Comparison of ENCODE assay signal across 13 cellular contexts in the genomic region with DNA sequence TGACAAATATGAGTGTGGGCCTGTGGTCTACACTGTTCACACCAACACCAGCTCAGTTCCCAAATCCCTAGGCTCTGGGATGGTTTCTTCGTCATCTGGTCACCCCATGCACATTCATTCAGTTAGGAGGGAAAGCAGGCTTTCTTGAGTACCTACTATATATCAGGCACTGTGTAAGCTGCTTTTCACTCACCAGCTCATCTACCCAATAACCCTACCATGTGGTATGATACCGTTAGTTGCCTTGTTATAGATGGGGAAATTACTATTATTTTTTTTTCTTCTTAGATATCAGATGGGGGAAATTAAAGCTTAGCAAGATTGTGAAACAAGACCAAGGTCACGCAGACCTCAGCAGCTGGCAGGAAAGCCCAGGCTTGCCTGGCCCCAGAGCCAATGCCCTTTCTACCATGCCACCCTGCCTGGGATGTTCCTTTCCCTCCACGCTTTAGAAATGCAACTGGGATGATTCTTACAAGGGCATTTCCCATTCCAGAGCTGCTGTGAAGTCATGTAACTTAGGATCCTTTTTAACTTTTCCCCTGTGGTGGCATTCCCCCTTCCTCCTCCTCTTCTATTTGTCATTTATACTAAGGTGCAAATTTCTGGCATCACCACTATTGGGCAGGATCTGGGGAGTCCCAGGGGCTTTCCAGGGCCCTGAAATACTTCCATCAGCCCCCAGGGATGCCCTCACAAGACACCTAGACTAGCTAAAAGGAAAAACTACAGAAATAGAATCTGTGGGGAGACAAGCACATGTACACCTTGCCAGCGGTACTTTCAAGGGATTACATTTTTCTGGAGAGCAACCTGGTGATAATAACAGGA.
DNase-seq lines count a peak whose midpoint lies in the region; ATAC-seq and TF ChIP-seq lines count a peak whose summit lies in the region.
"Had no signal": no experiment of that assay in that cellular context is flagged by ENCODE, and none has a peak within 500 bp of the region (broad histone marks: within the 10 kb centered on the region; RNA-seq: fewer than 3 reads in every experiment).

No MANE protein-coding gene starts in this region.

- TF ChIP-seq POLR2A in gastrocnemius medialis (IDR thresholded peaks at IDR 0.05), result no peak

- no peaks in the 10 kb centered on the region for H3K36me3 ChIP-seq in HUES48 (ENCODE audit: control insufficient read depth, insufficient read depth, low read length)
- no peaks in the 10 kb centered on the region for H3K36me3 ChIP-seq in gastrocnemius medialis
- H3K36me3 ChIP-seq in A673 (ENCODE audit: insufficient read depth, low read length, poor library complexity, severe bottlenecking), result no peaks in the 10 kb centered on the region
- H3K36me3 ChIP-seq: colonic mucosa, HAP-1 had no signal

- peak; percentile 8 for ATAC-seq in activated CD4-positive, alpha-beta T cell treated with anti-CD3 and anti-CD28 coated beads for 36 hours
- ATAC-seq in central memory CD8-positive, alpha-beta T cell (replicated peaks; ENCODE audit: extremely low read depth, poor library complexity, severe bottlenecking), result no peak
- ATAC-seq in gastrocnemius medialis, result peak in 1 of 2 donors; percentile 4
- no peak for ATAC-seq in GM21723 (IDR thresholded peaks at IDR 0.05; ENCODE audit: unreplicated experiment)
- ATAC-seq in HG02763 (IDR thresholded peaks at IDR 0.05; ENCODE audit: unreplicated experiment), result no peak
- ATAC-seq: A549, sciatic nerve had no signal

- H3K36me3 Mint-ChIP-seq in activated CD4-positive, alpha-beta T cell treated with anti-CD3 and anti-CD28 coated beads for 36 hours (ENCODE audit: low read depth), result peaks cover 16% of the 10 kb centered on the region
- H3K36me3 Mint-ChIP-seq in central memory CD8-positive, alpha-beta T cell (ENCODE audit: insufficient read depth), result peaks cover 19% of the 10 kb centered on the region

- no peaks in the 10 kb centered on the region for H3K9me3 Mint-ChIP-seq in activated CD4-positive, alpha-beta T cell treated with anti-CD3 and anti-CD28 coated beads for 36 hours (ENCODE audit: low read depth)
- no peaks in the 10 kb centered on the region for H3K9me3 Mint-ChIP-seq in central memory CD8-positive, alpha-beta T cell

- CTCF ChIA-PET in activated CD4-positive, alpha-beta T cell treated with anti-CD3 and anti-CD28 coated beads for 36 hours (lab: Charles Lee), result interaction anchor here (0.8 to 4.0 kb wide), 8 partner anchors 12 to 368 kb away, joined by 3 to 20 read pairs (median 4); no protein-coding TSS in a partner anchor
- CTCF ChIA-PET in A673 (lab: Charles Lee), result no interaction called here

- peaks cover 70% of the 10 kb centered on the region for H3K4me1 Mint-ChIP-seq in activated CD4-positive, alpha-beta T cell treated with anti-CD3 and anti-CD28 coated beads for 36 hours
- peaks cover 57% of the 10 kb centered on the region for H3K4me1 Mint-ChIP-seq in central memory CD8-positive, alpha-beta T cell

- BruUV-seq in A673 (replicated peaks; lab: Mats Ljungman, UMichigan), result no TSS peak

- H3K4me3 ChIP-seq in HUES48 (ENCODE audit: low read depth, low read length) (no peak overlapping the region), gastrocnemius medialis (no peak overlapping the region), A673 (ENCODE audit: low read depth, low read length, poor library complexity, severe bottlenecking) (no peak overlapping the region)
- H3K4me3 ChIP-seq: A549, colonic mucosa, HAP-1 had no signal

- H3K27ac Mint-ChIP-seq in activated CD4-positive, alpha-beta T cell treated with anti-CD3 and anti-CD28 coated beads for 36 hours, result peak overlapping the region; percentile 78
- H3K27ac Mint-ChIP-seq in central memory CD8-positive, alpha-beta T cell (ENCODE audit: low read depth), result peak overlapping the region; percentile 92

- no peaks in the 10 kb centered on the region for H3K27me3 ChIP-seq in HUES48 (ENCODE audit: control insufficient read depth, insufficient read depth, low read length)
- no peaks in the 10 kb centered on the region for H3K27me3 ChIP-seq in gastrocnemius medialis
- H3K27me3 ChIP-seq in A673 (replicated peaks; ENCODE audit: insufficient read depth, low read depth, low read length, poor library complexity), result no peaks in the 10 kb centered on the region
- H3K27me3 ChIP-seq: colonic mucosa had no signal

- intact Hi-C loops in activated CD4-positive, alpha-beta T cell treated with anti-CD3 and anti-CD28 coated beads for 36 hours (cut with DNase I, micrococcal nuclease), result loop anchor here (2.0 to 5.0 kb wide), 7 partner anchors 133 to 732 kb away; partner anchors contain the start of genes ATXN7L1 (in 1 of the 2), KMT2E (in 1 of the 2) and SYPL1 (in 1 of the 2)
- intact Hi-C loops in gastrocnemius medialis (cut with DNase I; ENCODE audit: low total_unique reads) (loop anchor here (5.0 to 10.0 kb wide), 4 partner anchors 103 to 608 kb away; partner anchors contain the start of genes ATXN7L1, NAMPT and PUS7), A673 (cut with micrococcal nuclease; ENCODE audit: unreplicated experiment) (no loop called here)

- in situ Hi-C loops in gastrocnemius medialis (cut with MboI; ENCODE audit: low sequenced_read_pairs in 4 of 4), result loop anchor here in 1 of 4 donors (25.0 kb wide), 2 partner anchors 363 to 488 kb away; no protein-coding TSS in a partner anchor

- no peak overlapping the region for H3K9ac ChIP-seq in HUES48 (ENCODE audit: low read depth, low read length)

- DNase-seq in activated CD4-positive, alpha-beta T cell treated with anti-CD3 and anti-CD28 coated beads for 36 hours, result peak; percentile 56
- no peak for DNase-seq in activated CD4-positive, alpha-beta T cell treated with anti-CD3 and anti-CD28 coated beads, Interleukin-2, amount 50 U/mL, for 1 hour
- DNase-seq in central memory CD8-positive, alpha-beta T cell (ENCODE audit: low spot score in 2 of 2), result no peak
- DNase-seq in gastrocnemius medialis (peak in 1 of 2 donors; percentile 30), A673 (ENCODE audit: low spot score) (no peak)
- DNase-seq: NCI-H82 had no signal

- H3K27ac ChIP-seq in HUES48 (ENCODE audit: low read depth, low read length) (peak overlapping the region; percentile 26), gastrocnemius medialis (peak overlapping the region; percentile 70 to 80 (median 77)), A673 (ENCODE audit: low read depth, low read length, poor library complexity, severe bottlenecking) (no peak overlapping the region)
- H3K27ac ChIP-seq: A549, colonic mucosa had no signal

- no peak overlapping the region for H3K4me3 Mint-ChIP-seq in activated CD4-positive, alpha-beta T cell treated with anti-CD3 and anti-CD28 coated beads for 36 hours
- no peak overlapping the region for H3K4me3 Mint-ChIP-seq in central memory CD8-positive, alpha-beta T cell

- TF ChIP-seq CTCF in gastrocnemius medialis (IDR thresholded peaks at IDR 0.05 in 4 of 5, conservative IDR thresholded peaks at IDR 0.05 in 1 of 5), result no peak
- no peak for TF ChIP-seq CTCF in A673 (conservative IDR thresholded peaks at IDR 0.05; ENCODE audit: low read depth, low read length)

- H3K4me1 ChIP-seq in HUES48 (ENCODE audit: control insufficient read depth, insufficient read depth, low read length), result peaks cover 21% of the 10 kb centered on the region
- peaks cover 45 to 56% of the 10 kb centered on the region in 2 donors for H3K4me1 ChIP-seq in gastrocnemius medialis
- H3K4me1 ChIP-seq in A673 (ENCODE audit: insufficient read depth, low read length, poor library complexity, severe bottlenecking), result peaks cover 51% of the 10 kb centered on the region
- H3K4me1 ChIP-seq: HAP-1 had no signal

- POLR2A ChIA-PET in activated CD4-positive, alpha-beta T cell treated with anti-CD3 and anti-CD28 coated beads for 36 hours (lab: Charles Lee), result interaction anchor here (0.6 kb wide), 1 partner anchor 611 kb away, joined by 3 read pairs; no protein-coding TSS in a partner anchor
- POLR2A ChIA-PET in A673 (lab: Charles Lee; ENCODE audit: low non-redundant PET), result interaction anchor here (0.6 kb wide), 1 partner anchor 349 kb away, joined by 4 read pairs; no protein-coding TSS in a partner anchor

- no peaks in the 10 kb centered on the region for H3K27me3 Mint-ChIP-seq in activated CD4-positive, alpha-beta T cell treated with anti-CD3 and anti-CD28 coated beads for 36 hours
- H3K27me3 Mint-ChIP-seq in central memory CD8-positive, alpha-beta T cell, result no peaks in the 10 kb centered on the region

- H3K9me3 ChIP-seq in HUES48 (ENCODE audit: control insufficient read depth, insufficient read depth, low read length) (no peaks in the 10 kb centered on the region), gastrocnemius medialis (no peaks in the 10 kb centered on the region), A673 (ENCODE audit: low read depth, low read length, poor library complexity, severe bottlenecking) (no peaks in the 10 kb centered on the region)
- H3K9me3 ChIP-seq: A549, colonic mucosa, HAP-1 had no signal
